In genomic region chr2:208266641-208267335, GRCh38 we compare ENCODE assay signal across 8 cellular contexts. TPM values are rescaled to one million over a fixed set of nuclear protein-coding genes. Genes with fewer than 3 reads are reported as not detected.
A peak's percentile ranks its signal among the peaks of the same experiment; 100 is the strongest.
DNase-seq lines count a peak whose midpoint lies in the region; ATAC-seq lines count a peak whose summit lies in the region.

No MANE protein-coding gene starts in this region.

- peak; percentile 26 for DNase-seq in activated CD4-positive, alpha-beta T cell treated with anti-CD3 and anti-CD28 coated beads, Interleukin-2, amount 10 ng/mL, durations not matched to agents 7 days and 5 days
- DNase-seq in activated CD4-positive, alpha-beta T cell treated with anti-CD3 and anti-CD28 coated beads for 4 hours: no peak
- no peak for DNase-seq in activated CD8-positive, alpha-beta T cell treated with anti-CD3 and anti-CD28 coated beads, Interleukin-2, amount 10 ng/mL, durations not matched to agents 7 days and 5 days
- no peak for DNase-seq in stimulated activated naive B cell treated with anti-CD40 and anti-IgM and Interleukin-4, amounts not matched to agents 10 μg/mL and 1 μg/mL and 100 μg/mL, for 72 hours
- DNase-seq in NCI-H524 (lab: John Stamatoyannopoulos, UW): no peak
- DNase-seq in NCI-H146 (lab: John Stamatoyannopoulos, UW): no peak

- ATAC-seq in HG02981 (IDR thresholded peaks at IDR 0.05; ENCODE audit: unreplicated experiment): peak; percentile 4
- ATAC-seq in activated CD8-positive, alpha-beta T cell treated with anti-CD3 and anti-CD28 coated beads, Interleukin-2, amount 10 ng/mL, durations not matched to agents 7 days and 5 days: peak; percentile 12
- ATAC-seq in stimulated activated naive B cell treated with anti-CD40 and anti-IgM and Interleukin-4, amounts not matched to agents 10 μg/mL and 1 μg/mL and 100 μg/mL, for 72 hours (replicated peaks): no peak

- CTCF ChIA-PET in activated CD4-positive, alpha-beta T cell treated with anti-CD3 and anti-CD28 coated beads, Interleukin-2, amount 10 ng/mL, durations not matched to agents 7 days and 5 days (lab: Charles Lee): interaction anchor here (0.6 to 4.5 kb wide), 4 partner anchors 12 to 49 kb away, joined by 3 to 27 read pairs (median 3); partner anchors contain the start of gene IDH1
- CTCF ChIA-PET in activated CD8-positive, alpha-beta T cell treated with anti-CD3 and anti-CD28 coated beads, Interleukin-2, amount 10 ng/mL, durations not matched to agents 7 days and 5 days (lab: Charles Lee): interaction anchor here (8.4 kb wide), 1 partner anchor 13 kb away, joined by 106 read pairs; the partner anchor contains the start of gene IDH1

- H3K27me3 Mint-ChIP-seq in activated CD4-positive, alpha-beta T cell treated with anti-CD3 and anti-CD28 coated beads, Interleukin-2, amount 10 ng/mL, durations not matched to agents 7 days and 5 days: no peaks in the 10 kb centered on the region
- no peaks in the 10 kb centered on the region for H3K27me3 Mint-ChIP-seq in activated CD8-positive, alpha-beta T cell treated with anti-CD3 and anti-CD28 coated beads, Interleukin-2, amount 10 ng/mL, durations not matched to agents 7 days and 5 days (ENCODE audit: low read depth)
- H3K27me3 Mint-ChIP-seq in stimulated activated naive B cell treated with anti-CD40 and anti-IgM and Interleukin-4, amounts not matched to agents 10 μg/mL and 1 μg/mL and 100 μg/mL, for 72 hours: no peaks in the 10 kb centered on the region

- peak overlapping the region; percentile 97 for H3K27ac Mint-ChIP-seq in activated CD4-positive, alpha-beta T cell treated with anti-CD3 and anti-CD28 coated beads, Interleukin-2, amount 10 ng/mL, durations not matched to agents 7 days and 5 days
- peak overlapping the region; percentile 94 for H3K27ac Mint-ChIP-seq in activated CD8-positive, alpha-beta T cell treated with anti-CD3 and anti-CD28 coated beads, Interleukin-2, amount 10 ng/mL, durations not matched to agents 7 days and 5 days
- peak overlapping the region; percentile 95 for H3K27ac Mint-ChIP-seq in stimulated activated naive B cell treated with anti-CD40 and anti-IgM and Interleukin-4, amounts not matched to agents 10 μg/mL and 1 μg/mL and 100 μg/mL, for 72 hours

- POLR2A ChIA-PET in activated CD4-positive, alpha-beta T cell treated with anti-CD3 and anti-CD28 coated beads, Interleukin-2, amount 10 ng/mL, durations not matched to agents 7 days and 5 days (lab: Charles Lee): interaction anchor here (1.2 kb wide), 1 partner anchor 13 kb away, joined by 3 read pairs; no protein-coding TSS in a partner anchor
- POLR2A ChIA-PET in activated CD8-positive, alpha-beta T cell treated with anti-CD3 and anti-CD28 coated beads, Interleukin-2, amount 10 ng/mL, durations not matched to agents 7 days and 5 days (lab: Charles Lee): interaction anchor here (0.7 to 1.5 kb wide), 7 partner anchors 9 to 1904 kb away, joined by 3 to 6 read pairs (median 4); partner anchors contain the start of genes CCNYL1, IDH1, KANSL1L and METTL21A

- peaks cover 18% of the 10 kb centered on the region for H3K36me3 Mint-ChIP-seq in activated CD4-positive, alpha-beta T cell treated with anti-CD3 and anti-CD28 coated beads, Interleukin-2, amount 10 ng/mL, durations not matched to agents 7 days and 5 days (ENCODE audit: low read depth)
- H3K36me3 Mint-ChIP-seq in activated CD8-positive, alpha-beta T cell treated with anti-CD3 and anti-CD28 coated beads, Interleukin-2, amount 10 ng/mL, durations not matched to agents 7 days and 5 days (ENCODE audit: low read depth): peaks cover 19% of the 10 kb centered on the region
- H3K36me3 Mint-ChIP-seq in stimulated activated naive B cell treated with anti-CD40 and anti-IgM and Interleukin-4, amounts not matched to agents 10 μg/mL and 1 μg/mL and 100 μg/mL, for 72 hours: peaks cover 7 to 15% of the 10 kb centered on the region in 2 donors

- H3K4me3 Mint-ChIP-seq in activated CD4-positive, alpha-beta T cell treated with anti-CD3 and anti-CD28 coated beads, Interleukin-2, amount 10 ng/mL, durations not matched to agents 7 days and 5 days: peak overlapping the region; percentile 84
- H3K4me3 Mint-ChIP-seq in activated CD8-positive, alpha-beta T cell treated with anti-CD3 and anti-CD28 coated beads, Interleukin-2, amount 10 ng/mL, durations not matched to agents 7 days and 5 days: peak overlapping the region; percentile 85
- peak overlapping the region; percentile 83 to 89 for H3K4me3 Mint-ChIP-seq in stimulated activated naive B cell treated with anti-CD40 and anti-IgM and Interleukin-4, amounts not matched to agents 10 μg/mL and 1 μg/mL and 100 μg/mL, for 72 hours

- peak overlapping the region; percentile 82 for H3K4me3 ChIP-seq in iPS-11a (ENCODE audit: low read depth, low read length)

- peaks cover 48% of the 10 kb centered on the region for H3K4me1 Mint-ChIP-seq in activated CD4-positive, alpha-beta T cell treated with anti-CD3 and anti-CD28 coated beads, Interleukin-2, amount 10 ng/mL, durations not matched to agents 7 days and 5 days
- H3K4me1 Mint-ChIP-seq in activated CD8-positive, alpha-beta T cell treated with anti-CD3 and anti-CD28 coated beads, Interleukin-2, amount 10 ng/mL, durations not matched to agents 7 days and 5 days (ENCODE audit: low read depth): peaks cover 37% of the 10 kb centered on the region
- H3K4me1 Mint-ChIP-seq in stimulated activated naive B cell treated with anti-CD40 and anti-IgM and Interleukin-4, amounts not matched to agents 10 μg/mL and 1 μg/mL and 100 μg/mL, for 72 hours: peaks cover 20 to 47% of the 10 kb centered on the region in 2 donors

- no peaks in the 10 kb centered on the region for H3K9me3 Mint-ChIP-seq in activated CD4-positive, alpha-beta T cell treated with anti-CD3 and anti-CD28 coated beads, Interleukin-2, amount 10 ng/mL, durations not matched to agents 7 days and 5 days
- peaks cover 4% of the 10 kb centered on the region for H3K9me3 Mint-ChIP-seq in activated CD8-positive, alpha-beta T cell treated with anti-CD3 and anti-CD28 coated beads, Interleukin-2, amount 10 ng/mL, durations not matched to agents 7 days and 5 days (ENCODE audit: insufficient read depth)
- no peaks in the 10 kb centered on the region for H3K9me3 Mint-ChIP-seq in stimulated activated naive B cell treated with anti-CD40 and anti-IgM and Interleukin-4, amounts not matched to agents 10 μg/mL and 1 μg/mL and 100 μg/mL, for 72 hours

RNA-seq across cellular contexts. Expression of gene PIKFYVE, which starts 0.7 kb away (rescaled TPM):
- 10 to 100 TPM; 32.7 to 34.7 TPM for total RNA-seq in activated CD4-positive, alpha-beta T cell treated with anti-CD3 and anti-CD28 coated beads, Interleukin-2, amount 10 ng/mL, durations not matched to agents 7 days and 5 days
- total RNA-seq in activated CD8-positive, alpha-beta T cell treated with anti-CD3 and anti-CD28 coated beads, Interleukin-2, amount 10 ng/mL, durations not matched to agents 7 days and 5 days: 10 to 100 TPM; 27.4 to 29.3 TPM

RNA-seq across cellular contexts. Expression of gene IDH1, which starts 11.9 kb away (rescaled TPM):
- 10 to 100 TPM; 25.1 to 27.3 TPM for total RNA-seq in activated CD4-positive, alpha-beta T cell treated with anti-CD3 and anti-CD28 coated beads, Interleukin-2, amount 10 ng/mL, durations not matched to agents 7 days and 5 days
- 10 to 100 TPM; 29.0 to 29.5 TPM for total RNA-seq in activated CD8-positive, alpha-beta T cell treated with anti-CD3 and anti-CD28 coated beads, Interleukin-2, amount 10 ng/mL, durations not matched to agents 7 days and 5 days

Comparison
In these comparisons a context has a peak if more than half of its experiments do, and no peak if none do; other contexts are left out.
1. ATAC-seq: peak in HG02981 (single experiment) and activated CD8-positive, alpha-beta T cell treated with anti-CD3 and anti-CD28 coated beads, Interleukin-2, amount 10 ng/mL, durations not matched to agents 7 days and 5 days (single experiment); none in stimulated activated naive B cell treated with anti-CD40 and anti-IgM and Interleukin-4, amounts not matched to agents 10 μg/mL and 1 μg/mL and 100 μg/mL, for 72 hours (0 of 2).
2. Peak in every context shown above with its lines, with median percentiles within 50 percentile points of each other: H3K27ac Mint-ChIP-seq and H3K4me3 Mint-ChIP-seq.